ENCODE assay signal across 23 cellular contexts in genomic region chr6:52527436-52527835, GRCh38.
"Had no signal": no experiment of that assay in that cellular context is flagged by ENCODE, and none has a peak within 500 bp of the region (broad histone marks: within the 10 kb centered on the region; RNA-seq: fewer than 3 reads in every experiment).

No MANE protein-coding gene starts in this region.

- H3K4me2 ChIP-seq: PC-9 had no signal

- ATAC-seq: activated CD8-positive, alpha-beta T cell treated with anti-CD3 and anti-CD28 coated beads, Interleukin-2, amount 10 ng/mL, durations not matched to agents 7 days and 5 days; activated naive CD8-positive, alpha-beta T cell treated with anti-CD3 and anti-CD28 coated beads, Interleukin-2, amount 50 U/mL, for 24 hours; activated T-cell treated with anti-CD3 and anti-CD28 coated beads, Interleukin-2, amount 50 U/mL, for 4 hours had no signal

- H2AFZ ChIP-seq: PC-9 had no signal

- H3K4me3 ChIP-seq: PC-9, SK-N-MC had no signal

- H3K27ac ChIP-seq: brain microvascular endothelial cell, PC-9, SK-N-MC had no signal

- H3K27me3 ChIP-seq: brain microvascular endothelial cell had no signal

- DNase-seq: activated CD4-positive, alpha-beta T cell treated with anti-CD3 and anti-CD28 coated beads, Interleukin-2, amount 10 ng/mL, durations not matched to agents 24 days and 14 days; activated CD4-positive, alpha-beta T cell treated with anti-CD3 and anti-CD28 coated beads, Interleukin-2, amount 50 U/mL, for 48 hours; activated CD8-positive, alpha-beta T cell treated with anti-CD3 and anti-CD28 coated beads, Interleukin-2, amount 10 ng/mL, durations not matched to agents 7 days and 5 days; activated naive CD4-positive, alpha-beta T cell treated with anti-CD3 and anti-CD28 coated beads, Interleukin-2, amount 10 ng/mL, durations not matched to agents 7 days and 5 days; activated naive CD8-positive, alpha-beta T cell treated with anti-CD3 and anti-CD28 coated beads, Interleukin-2, amount 50 U/mL, for 24 hours; activated T-cell treated with anti-CD3 and anti-CD28 coated beads, Interleukin-2, amount 50 U/mL, for 4 hours; anterior cingulate cortex; brain microvascular endothelial cell; KG1; NCI-H1092 treated with DMSO at 0.1 percent for 48 hours; NCI-H1417; NCI-H146; NCI-H187; NCI-H2029 treated with DMSO at 0.1 percent for 48 hours; NCI-H2107; NCI-H2171; NCI-H510A; NCI-H526; NCI-H748 treated with DMSO at 0.1 percent for 48 hours; NK-92 treated with Interleukin-12 subunit alpha and Interleukin-12 subunit beta, amount 100 ng/mL, for 24 hours; PC-9; Right ventricle myocardium superior had no signal
